20 cellular contexts compared by ENCODE assay signal in genomic region chr15:84689858-84690257, GRCh38.
"Had no signal": no experiment of that assay in that cellular context is flagged by ENCODE, and none has a peak within 500 bp of the region (broad histone marks: within the 10 kb centered on the region; RNA-seq: fewer than 3 reads in every experiment).

No MANE protein-coding gene starts in this region.

- H3K27me3 Mint-ChIP-seq: naive thymus-derived CD4-positive, alpha-beta T cell; type B pancreatic cell had no signal

- H3K27me3 ChIP-seq: esophagus muscularis mucosa, gastrocnemius medialis, heart right ventricle, sigmoid colon, suprapubic skin, thyroid gland had no signal

- DNase-seq: cortex of kidney; effector memory CD4-positive, alpha-beta T cell; gastrocnemius medialis; heart right ventricle; hypothalamus; kidney glomerular epithelial cell; mesendoderm; naive thymus-derived CD4-positive, alpha-beta T cell; posterior cingulate gyrus; sigmoid colon; stimulated activated CD4-positive, alpha-beta T cell treated with anti-CD3 and anti-CD28 coated beads, Interleukin-2, amount 100 ng/mL, for 24 hours; stimulated activated CD4-positive, alpha-beta T cell treated with anti-CD3 and anti-CD28 coated beads, Interleukin-4, amount 100 ng/mL, for 4 hours; stimulated activated naive CD8-positive, alpha-beta T cell treated with anti-CD3 and anti-CD28 coated beads, Interleukin-15, Interleukin-2, amounts not matched to agents 100 U/mL and 50 U/mL, for 24 hours; thyroid gland had no signal

- H3K4me1 ChIP-seq: sigmoid colon, suprapubic skin, thyroid gland had no signal

- H3K9me3 ChIP-seq: esophagus muscularis mucosa, gastrocnemius medialis, heart right ventricle, sigmoid colon, suprapubic skin, thyroid gland had no signal

- H3K4me3 Mint-ChIP-seq: naive thymus-derived CD4-positive, alpha-beta T cell; neural crest cell; type B pancreatic cell had no signal

- H3K27ac ChIP-seq: epithelial cell of prostate, esophagus muscularis mucosa, gastrocnemius medialis, heart right ventricle, sigmoid colon, skin epidermis, suprapubic skin, thyroid gland had no signal

- ATAC-seq: gastrocnemius medialis; heart right ventricle; naive thymus-derived CD4-positive, alpha-beta T cell; stimulated activated naive CD8-positive, alpha-beta T cell treated with anti-CD3 and anti-CD28 coated beads, Interleukin-15, Interleukin-2, amounts not matched to agents 100 U/mL and 50 U/mL, for 24 hours had no signal

- H3K4me3 ChIP-seq: esophagus muscularis mucosa, gastrocnemius medialis, heart right ventricle, sigmoid colon, skin epidermis, suprapubic skin, thyroid gland had no signal

- H3K9me3 Mint-ChIP-seq: neural crest cell, type B pancreatic cell had no signal

- H3K4me1 Mint-ChIP-seq: neural crest cell had no signal

- H3K27ac Mint-ChIP-seq: type B pancreatic cell had no signal
